34 cellular contexts compared by ENCODE assay signal in the genomic region with DNA sequence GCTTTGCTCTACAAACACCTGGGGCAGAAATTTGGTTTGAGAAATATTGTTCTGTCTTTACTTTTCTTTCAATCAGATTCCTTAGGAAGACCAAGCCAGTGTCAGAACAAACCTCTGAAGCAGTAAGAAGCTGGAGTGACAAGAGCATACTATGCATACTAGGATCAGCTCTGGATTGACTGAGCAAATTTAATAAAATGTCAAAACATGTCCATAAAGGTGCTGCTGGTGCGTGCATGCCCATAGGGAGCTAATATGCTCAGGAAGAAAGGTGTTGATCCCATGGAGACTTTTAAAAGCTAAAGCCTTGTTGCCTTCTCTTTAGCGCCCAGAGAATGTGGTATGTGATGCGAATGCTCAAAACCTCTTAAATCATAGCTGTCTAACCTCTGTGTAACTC.
"Had no signal": no experiment of that assay in that cellular context is flagged by ENCODE, and none has a peak within 500 bp of the region (broad histone marks: within the 10 kb centered on the region; RNA-seq: fewer than 3 reads in every experiment).

No MANE protein-coding gene starts in this region.

- H3K4me2 ChIP-seq: KMS-11 had no signal

- H3K27ac ChIP-seq: KMS-11 had no signal

- H3K9ac ChIP-seq: KMS-11 had no signal

- H3K9me3 ChIP-seq: MG63 had no signal

- DNase-seq: Karpas-422, Kasumi-1, MG63, MM.1S, MV-4-11, NCI-H1048, NCI-H1092, NCI-H1092 treated with DMSO at 0.1 percent for 48 hours, NCI-H1105, NCI-H1105 treated with DMSO at 0.1 percent for 48 hours, NCI-H1417, NCI-H1417 treated with DMSO at 0.1 percent for 48 hours, NCI-H1436, NCI-H1436 treated with DMSO at 0.1 percent for 48 hours, NCI-H146, NCI-H1694, NCI-H1694 treated with DMSO at 0.1 percent for 48 hours, NCI-H187, NCI-H187 treated with DMSO at 0.1 percent for 48 hours, NCI-H1930, NCI-H2029, NCI-H2029 treated with DMSO at 0.1 percent for 48 hours, NCI-H2081, NCI-H2081 treated with DMSO at 0.1 percent for 48 hours, NCI-H2107, NCI-H2171, NCI-H2171 treated with DMSO at 0.1 percent for 48 hours, NCI-H2227 treated with DMSO at 0.1 percent for 48 hours, NCI-H226, NCI-H345, NCI-H446, NCI-H446 treated with DMSO at 0.1 percent for 48 hours, NCI-H510A had no signal

- H3K4me3 ChIP-seq: MG63 had no signal

- H3K27me3 ChIP-seq: MG63 had no signal

- H3K36me3 ChIP-seq: MG63 had no signal
